ENCODE assay signal across 15 cellular contexts in the genomic region with DNA sequence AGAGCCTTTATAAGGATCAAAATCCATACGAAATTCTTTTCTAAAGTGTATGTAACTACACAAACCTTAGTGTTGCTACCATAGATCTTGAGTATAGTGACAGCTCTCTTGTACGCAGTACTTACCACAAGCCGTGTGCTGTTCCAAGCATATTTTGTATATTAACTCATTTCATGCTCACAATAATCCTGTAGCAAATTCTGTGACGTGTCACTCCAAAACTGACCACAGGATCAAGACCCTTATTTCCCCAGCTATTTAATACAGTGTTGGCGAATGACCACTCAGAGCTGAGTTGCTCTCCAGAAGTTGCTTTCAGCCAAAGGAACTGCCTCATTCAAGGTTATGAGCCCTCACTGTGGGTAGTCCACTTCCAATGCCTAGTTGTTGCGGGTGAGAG.
A peak's percentile ranks its signal among the peaks of the same experiment; 100 is the strongest.
DNase-seq lines count a peak whose midpoint lies in the region; ATAC-seq and TF ChIP-seq lines count a peak whose summit lies in the region.
"Had no signal": no experiment of that assay in that cellular context is flagged by ENCODE, and none has a peak within 500 bp of the region (broad histone marks: within the 10 kb centered on the region; RNA-seq: fewer than 3 reads in every experiment).

No MANE protein-coding gene starts in this region.

- no peak overlapping the region for H3K9ac ChIP-seq in IMR-90 (ENCODE audit: low read depth, low read length)
- H3K9ac ChIP-seq: GM23248 had no signal

- H3K4me3 Mint-ChIP-seq in central memory CD8-positive, alpha-beta T cell, result no peak overlapping the region
- H3K4me3 Mint-ChIP-seq: CD8-positive, alpha-beta memory T cell had no signal

- H3K4me1 ChIP-seq in IMR-90 (ENCODE audit: control insufficient read depth, insufficient read depth, low read length), result peaks cover 7% of the 10 kb centered on the region
- peaks cover 3% of the 10 kb centered on the region for H3K4me1 ChIP-seq in osteoblast (ENCODE audit: insufficient read depth, low read length)
- H3K4me1 ChIP-seq: A549, Caco-2 had no signal

- H3K36me3 Mint-ChIP-seq in central memory CD8-positive, alpha-beta T cell (ENCODE audit: insufficient read depth), result peaks cover 7% of the 10 kb centered on the region

- H3K4me1 Mint-ChIP-seq in central memory CD8-positive, alpha-beta T cell, result peaks cover 20% of the 10 kb centered on the region

- H2AFZ ChIP-seq in IMR-90 (replicated peaks; ENCODE audit: low read length, poor library complexity), result no peak overlapping the region
- no peak overlapping the region for H2AFZ ChIP-seq in osteoblast (ENCODE audit: low read length)
- H2AFZ ChIP-seq: GM23248 had no signal

- no TSS peak for BruUV-seq in IMR-90 (replicated peaks; lab: Mats Ljungman, UMichigan)

- H2AK5ac ChIP-seq in IMR-90 (ENCODE audit: low read depth, low read length), result no peak overlapping the region

- no peak overlapping the region for H3K23ac ChIP-seq in IMR-90 (ENCODE audit: low read depth, low read length)

- H2BK5ac ChIP-seq in IMR-90 (ENCODE audit: low read depth, low read length, poor library complexity, severe bottlenecking), result peak overlapping the region; percentile 5

- TF ChIP-seq RAD21 in IMR-90 (IDR thresholded peaks at IDR 0.05; ENCODE audit: low read length), result no peak

- peak overlapping the region; percentile 48; the same call in 1 of the 3 replicates for H2BK15ac ChIP-seq in IMR-90 (ENCODE audit: low read depth, low read length)

- CTCF ChIA-PET in IMR-90 (lab: Yijun Ruan, JAX), result no interaction called here

- H3K9me3 Mint-ChIP-seq in central memory CD8-positive, alpha-beta T cell, result peaks cover 4% of the 10 kb centered on the region

- dilution Hi-C loops in IMR-90 (cut with HindIII; ENCODE audit: low sequenced_read_pairs, unreplicated experiment), result no loop called here

- H3K27me3 ChIP-seq in IMR-90 (ENCODE audit: control insufficient read depth, insufficient read depth, low read length) (no peaks in the 10 kb centered on the region), osteoblast (ENCODE audit: insufficient read depth, low read length) (no peaks in the 10 kb centered on the region)
- H3K27me3 ChIP-seq: BE2C had no signal

- H4K5ac ChIP-seq in IMR-90 (ENCODE audit: low read depth, low read length), result peak overlapping the region; percentile 44

- H4K20me1 ChIP-seq in IMR-90 (ENCODE audit: insufficient read depth, low read length) (no peaks in the 10 kb centered on the region), osteoblast (ENCODE audit: insufficient read depth, low read length) (no peaks in the 10 kb centered on the region)

- H3K56ac ChIP-seq in IMR-90 (ENCODE audit: extremely low read depth, insufficient read depth, low read length), result no peak overlapping the region

- H3K4me3 ChIP-seq in IMR-90 (ENCODE audit: insufficient read depth, low read depth, low read length), result no peak overlapping the region
- H3K4me3 ChIP-seq in osteoblast (ENCODE audit: insufficient read depth, low read length), result no peak overlapping the region
- H3K4me3 ChIP-seq: A549, GM12878, GM23248 had no signal

- peak overlapping the region; percentile 44 for H3K27ac Mint-ChIP-seq in central memory CD8-positive, alpha-beta T cell (ENCODE audit: low read depth)

- H3K79me2 ChIP-seq in osteoblast (ENCODE audit: insufficient read depth, low read length), result no peaks in the 10 kb centered on the region

- H2BK20ac ChIP-seq in IMR-90 (ENCODE audit: low read depth, low read length), result peak overlapping the region; percentile 48; the same call in 1 of the 2 replicates

- 100% methylated on average over 1 of the region's 6 CpGs; no CpG with 5 or more reads in 1 of the 2 experiments for WGBS in IMR-90 (ENCODE audit: extremely low coverage in 2 of 2, insufficient read length in 1 of 2), 2 experiments

- no peak for TF ChIP-seq POLR2A in IMR-90 (IDR thresholded peaks at IDR 0.05; ENCODE audit: low read depth, low read length)

- H4K8ac ChIP-seq in IMR-90 (ENCODE audit: low read depth in 2 of 2, low read length in 2 of 2), result no peak overlapping the region

- peaks cover 3% of the 10 kb centered on the region; the same call in 1 of the 2 replicates for H3K9me1 ChIP-seq in IMR-90 (ENCODE audit: insufficient read depth, low read length)

- intact Hi-C loops in IMR-90 (cut with micrococcal nuclease), result no loop called here

- TF ChIP-seq CTCF in IMR-90 (conservative IDR thresholded peaks at IDR 0.05; ENCODE audit: low read depth, low read length) (no peak), osteoblast (IDR thresholded peaks at IDR 0.05; ENCODE audit: extremely low read depth, low read depth, low read length) (no peak)

- in situ Hi-C loops in IMR-90 (cut with MboI; ENCODE audit: low sequenced_read_pairs), result no loop called here

- no peaks in the 10 kb centered on the region for H3K79me1 ChIP-seq in IMR-90 (ENCODE audit: low read depth in 1 of 2, low read length in 2 of 2)

- no peak overlapping the region for H2AK9ac ChIP-seq in IMR-90 (replicated peaks; ENCODE audit: low read depth, low read length, poor library complexity)

- H3K9me3 ChIP-seq in IMR-90 (ENCODE audit: control insufficient read depth, insufficient read depth, low read length), result no peaks in the 10 kb centered on the region
- H3K9me3 ChIP-seq in osteoblast (ENCODE audit: low read depth, low read length), result no peaks in the 10 kb centered on the region
- H3K9me3 ChIP-seq: A549, BE2C, Caco-2 had no signal

- H3K36me3 ChIP-seq in IMR-90 (ENCODE audit: control insufficient read depth, insufficient read depth, low read length) (no peaks in the 10 kb centered on the region), osteoblast (ENCODE audit: insufficient read depth, low read length) (no peaks in the 10 kb centered on the region)
- H3K36me3 ChIP-seq: BE2C had no signal

- no peak overlapping the region for H3K4me2 ChIP-seq in IMR-90 (ENCODE audit: low read depth, low read length)
- H3K4me2 ChIP-seq in osteoblast (ENCODE audit: insufficient read depth, low read length), result no peak overlapping the region
- H3K4me2 ChIP-seq: A549 had no signal

- peak overlapping the region; percentile 74 for H3K18ac ChIP-seq in IMR-90 (ENCODE audit: low read depth, low read length)

- DNase-seq in EL, result peak; percentile 13
- DNase-seq in IMR-90, result peak; percentile 75
- no peak for DNase-seq in central memory CD8-positive, alpha-beta T cell (ENCODE audit: low spot score in 2 of 2)
- DNase-seq in osteoblast (ENCODE audit: insufficient read length, low spot score, missing footprints), result peak; percentile 31
- no peak for DNase-seq in activated CD8-positive, alpha-beta memory T cell treated with anti-CD3 and anti-CD28 coated beads, Interleukin-2, amount 50 U/mL, for 4 hours
- no peak for DNase-seq in dedifferentiated amniotic fluid mesenchymal stem cell (ENCODE audit: extremely low spot score)
- DNase-seq: BE2C; Caco-2; CD8-positive, alpha-beta memory T cell; DMS53; GM23248 had no signal

- peak overlapping the region; percentile 42 for H2BK120ac ChIP-seq in IMR-90 (ENCODE audit: low read depth, low read length)

- peak overlapping the region; percentile 11; the same call in 1 of the 2 replicates for H4K91ac ChIP-seq in IMR-90 (ENCODE audit: insufficient read depth, low read depth, low read length)

- POLR2A ChIA-PET in IMR-90 (lab: Charles Lee; ENCODE audit: unreplicated experiment), result no interaction called here

- H3K4ac ChIP-seq in IMR-90 (ENCODE audit: low read depth, low read length), result peak overlapping the region; percentile 70

- H3K14ac ChIP-seq in IMR-90 (replicated peaks; ENCODE audit: low read depth, low read length), result no peak overlapping the region

- H3K27me3 Mint-ChIP-seq in central memory CD8-positive, alpha-beta T cell, result no peaks in the 10 kb centered on the region
- H3K27me3 Mint-ChIP-seq: CD8-positive, alpha-beta memory T cell had no signal

- H3K27ac ChIP-seq in IMR-90 (ENCODE audit: insufficient read depth, low read length), result no peak overlapping the region
- H3K27ac ChIP-seq in osteoblast (ENCODE audit: low read depth, low read length), result no peak overlapping the region
- H3K27ac ChIP-seq: A549, C4-2B, GM23248 had no signal

- no peak for ATAC-seq in IMR-90 (ENCODE audit: low read depth)
- ATAC-seq in central memory CD8-positive, alpha-beta T cell (replicated peaks; ENCODE audit: extremely low read depth, poor library complexity, severe bottlenecking), result no peak
- ATAC-seq in GM19455 (IDR thresholded peaks at IDR 0.05; ENCODE audit: unreplicated experiment), result no peak
- ATAC-seq: A549, GM12878 had no signal

TF ChIP-seq in IMR-90, 13 proteins besides CTCF, POLR2A, EP300 and RAD21:
- TF ChIP-seq, protein P1, sequence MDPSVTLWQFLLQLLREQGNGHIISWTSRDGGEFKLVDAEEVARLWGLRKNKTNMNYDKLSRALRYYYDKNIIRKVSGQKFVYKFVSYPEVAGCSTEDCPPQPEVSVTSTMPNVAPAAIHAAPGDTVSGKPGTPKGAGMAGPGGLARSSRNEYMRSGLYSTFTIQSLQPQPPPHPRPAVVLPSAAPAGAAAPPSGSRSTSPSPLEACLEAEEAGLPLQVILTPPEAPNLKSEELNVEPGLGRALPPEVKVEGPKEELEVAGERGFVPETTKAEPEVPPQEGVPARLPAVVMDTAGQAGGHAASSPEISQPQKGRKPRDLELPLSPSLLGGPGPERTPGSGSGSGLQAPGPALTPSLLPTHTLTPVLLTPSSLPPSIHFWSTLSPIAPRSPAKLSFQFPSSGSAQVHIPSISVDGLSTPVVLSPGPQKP (IDR thresholded peaks at IDR 0.05; ENCODE audit: borderline replicate concordance, low read depth, low read length), result no peak
- TF ChIP-seq BHLHE40 (IDR thresholded peaks at IDR 0.05; ENCODE audit: low read depth, low read length) (no peak), NFE2L2 (IDR thresholded peaks at IDR 0.05; ENCODE audit: low read depth, low read length) (no peak), CEBPB (IDR thresholded peaks at IDR 0.05; ENCODE audit: low read depth, low read length) (no peak), MAFK (IDR thresholded peaks at IDR 0.05; ENCODE audit: low read depth, low read length) (no peak), FOS (IDR thresholded peaks at IDR 0.05; ENCODE audit: low read depth, low read length) (no peak), CHD1 (IDR thresholded peaks at IDR 0.05; ENCODE audit: low read depth, low read length) (no peak), RCOR1 (IDR thresholded peaks at IDR 0.05; ENCODE audit: insufficient replicate concordance, low read length) (no peak), RFX5 (IDR thresholded peaks at IDR 0.05; ENCODE audit: low read depth, low read length) (no peak)
- TF ChIP-seq, protein P2, sequence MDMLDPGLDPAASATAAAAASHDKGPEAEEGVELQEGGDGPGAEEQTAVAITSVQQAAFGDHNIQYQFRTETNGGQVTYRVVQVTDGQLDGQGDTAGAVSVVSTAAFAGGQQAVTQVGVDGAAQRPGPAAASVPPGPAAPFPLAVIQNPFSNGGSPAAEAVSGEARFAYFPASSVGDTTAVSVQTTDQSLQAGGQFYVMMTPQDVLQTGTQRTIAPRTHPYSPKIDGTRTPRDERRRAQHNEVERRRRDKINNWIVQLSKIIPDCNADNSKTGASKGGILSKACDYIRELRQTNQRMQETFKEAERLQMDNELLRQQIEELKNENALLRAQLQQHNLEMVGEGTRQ (IDR thresholded peaks at IDR 0.05; ENCODE audit: low read depth, low read length), result no peak

Comparison
In these comparisons a context has a peak if more than half of its experiments do, and no peak if none do; other contexts are left out.
1. DNase-seq: peak in EL (single experiment), IMR-90 (single experiment) and osteoblast (single experiment); none in central memory CD8-positive, alpha-beta T cell (0 of 2), activated CD8-positive, alpha-beta memory T cell treated with anti-CD3 and anti-CD28 coated beads, Interleukin-2, amount 50 U/mL, for 4 hours (single experiment) and dedifferentiated amniotic fluid mesenchymal stem cell (single experiment).